11 cellular contexts compared by ENCODE assay signal in the genomic region with DNA sequence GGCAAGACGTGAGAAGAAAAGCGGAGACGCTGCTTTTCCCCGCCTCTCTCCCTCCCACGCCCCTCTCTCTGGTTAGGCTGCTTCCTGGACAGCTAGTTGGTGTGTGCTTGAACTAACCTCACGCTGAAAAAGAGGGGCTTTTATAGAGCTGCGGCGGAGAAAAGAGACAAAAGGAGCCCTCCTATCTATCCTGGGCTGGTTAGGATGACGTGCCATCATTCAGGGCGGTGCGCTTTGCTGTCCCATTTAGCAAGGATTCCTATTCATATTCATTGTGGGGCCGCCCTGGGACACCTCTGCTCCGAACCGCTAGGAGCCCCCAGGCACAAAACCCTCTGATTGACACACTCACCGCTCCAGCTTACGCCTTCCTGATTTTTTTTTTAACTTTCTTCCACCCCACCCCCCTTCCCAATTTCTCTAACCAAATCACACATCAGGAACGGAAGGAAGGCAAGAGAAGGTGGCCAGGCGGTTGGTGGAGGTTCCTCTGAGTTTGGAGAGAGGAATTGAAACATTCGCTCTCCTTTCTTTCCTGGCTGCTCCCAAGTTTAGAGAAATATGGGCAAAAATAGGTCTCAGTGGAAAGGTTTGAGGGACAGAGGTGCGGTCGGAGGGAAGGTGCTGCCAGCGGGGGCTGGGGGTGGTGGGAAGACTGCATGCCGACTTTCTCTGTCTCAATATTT. TPM values are rescaled to one million over a fixed set of nuclear protein-coding genes. Genes with fewer than 3 reads are reported as not detected.
DNase-seq lines count a peak whose midpoint lies in the region; ATAC-seq and TF ChIP-seq lines count a peak whose summit lies in the region.
"Had no signal": no experiment of that assay in that cellular context is flagged by ENCODE, and none has a peak within 500 bp of the region (broad histone marks: within the 10 kb centered on the region; RNA-seq: fewer than 3 reads in every experiment).

A gene (minus strand): TSS at position 114 of the 686 bp plus-strand sequence. CDS start 224 bp downstream, outside the sequence.

- ATAC-seq in effector memory CD8-positive, alpha-beta T cell (replicated peaks) = peak; percentile 47
- ATAC-seq in psoas muscle = no peak
- no peak for ATAC-seq in HG03565 (IDR thresholded peaks at IDR 0.05; ENCODE audit: unreplicated experiment)
- ATAC-seq in PC-3 = no peak
- ATAC-seq: left lobe of liver had no signal

- POLR2A ChIA-PET in PC-3 (lab: Charles Lee; ENCODE audit: unreplicated experiment) = no interaction called here

- no peak within 1 kb of the TSS for H3K27ac ChIP-seq in psoas muscle
- H3K27ac ChIP-seq in PC-3 (ENCODE audit: low read length) = no peak within 1 kb of the TSS

- no peaks in the 10 kb centered on the region for H3K9me3 ChIP-seq in ES-I3 (ENCODE audit: control insufficient read depth, insufficient read depth, low read length)
- no peaks in the 10 kb centered on the region for H3K9me3 ChIP-seq in psoas muscle
- H3K9me3 ChIP-seq in PC-3 (ENCODE audit: low read length) = no peaks in the 10 kb centered on the region

- H3K4me3 Mint-ChIP-seq in T-helper 2 cell treated with Interferon-gamma antibody and Interleukin-4, amounts not matched to agents 5 μg/mL and 100 μg/mL, for 36 hours = peak within 1 kb of the TSS; percentile 54
- peak within 1 kb of the TSS; percentile 49 to 71 for H3K4me3 Mint-ChIP-seq in effector memory CD8-positive, alpha-beta T cell

- peak within 1 kb of the TSS; percentile 72 for H3K27ac Mint-ChIP-seq in T-helper 2 cell treated with Interferon-gamma antibody and Interleukin-4, amounts not matched to agents 5 μg/mL and 100 μg/mL, for 36 hours
- peak within 1 kb of the TSS in 1 of 2 donors; percentile 29 for H3K27ac Mint-ChIP-seq in effector memory CD8-positive, alpha-beta T cell

- TF ChIP-seq CTCF in psoas muscle (IDR thresholded peaks at IDR 0.05) (no peak), PC-3 (conservative IDR thresholded peaks at IDR 0.05; ENCODE audit: low read depth, low read length) (no peak)

- no TSS peak for BruUV-seq in PC-3 (replicated peaks; lab: Mats Ljungman, UMichigan)

- CTCF ChIA-PET in PC-3 (lab: Charles Lee) = no interaction called here

- H3K9me3 Mint-ChIP-seq in T-helper 2 cell treated with Interferon-gamma antibody and Interleukin-4, amounts not matched to agents 5 μg/mL and 100 μg/mL, for 36 hours = no peaks in the 10 kb centered on the region
- no peaks in the 10 kb centered on the region for H3K9me3 Mint-ChIP-seq in effector memory CD8-positive, alpha-beta T cell

- H3F3A ChIP-seq in PC-3 (ENCODE audit: low read length, unreplicated experiment) = no peaks in the 10 kb centered on the region

- in situ Hi-C loops in KBM-7 (cut with MboI; ENCODE audit: low pct_unique_long_range_greater_than_20kb, low sequenced_read_pairs) = no loop called here

- H3K9me2 ChIP-seq in PC-3 (replicated peaks; ENCODE audit: low read length) = no peaks in the 10 kb centered on the region

- H3K4me2 ChIP-seq in PC-3 (ENCODE audit: low read length) = no peak within 1 kb of the TSS

- H3K4me1 ChIP-seq in ES-I3 (ENCODE audit: insufficient read depth, low read length) (peaks cover 28% of the 10 kb centered on the region), psoas muscle (peaks cover 24% of the 10 kb centered on the region), PC-3 (ENCODE audit: insufficient read depth, low read length) (no peaks in the 10 kb centered on the region)

- no peaks in the 10 kb centered on the region for H3K36me3 ChIP-seq in ES-I3 (ENCODE audit: insufficient read depth, low read length)
- H3K36me3 ChIP-seq in psoas muscle (ENCODE audit: insufficient read depth in 1 of 2, low read depth in 1 of 2) = no peaks in the 10 kb centered on the region
- no peaks in the 10 kb centered on the region for H3K36me3 ChIP-seq in PC-3 (ENCODE audit: low read depth, low read length)

- no peak within 1 kb of the TSS for H2AFZ ChIP-seq in PC-3 (ENCODE audit: low read length)

- H3K4me3 ChIP-seq in psoas muscle = peak within 1 kb of the TSS; percentile 46
- no peak within 1 kb of the TSS for H3K4me3 ChIP-seq in PC-3 (ENCODE audit: low read length)

- H3K36me3 Mint-ChIP-seq in T-helper 2 cell treated with Interferon-gamma antibody and Interleukin-4, amounts not matched to agents 5 μg/mL and 100 μg/mL, for 36 hours (ENCODE audit: low read depth) = peaks cover 11% of the 10 kb centered on the region
- peaks cover 26% of the 10 kb centered on the region for H3K36me3 Mint-ChIP-seq in effector memory CD8-positive, alpha-beta T cell (ENCODE audit: insufficient read depth)

- H3K27me3 ChIP-seq in psoas muscle (ENCODE audit: insufficient read depth in 3 of 3, low read length in 2 of 3) (peaks cover 4 to 99% (median 54%) of the 10 kb centered on the region in 3 donors), PC-3 (ENCODE audit: low read length) (peaks cover 49% of the 10 kb centered on the region)

- H3K9ac ChIP-seq in ES-I3 (ENCODE audit: low read depth, low read length) (peak within 1 kb of the TSS; percentile 48; the same call in 1 of the 2 replicates), PC-3 (ENCODE audit: low read length) (no peak within 1 kb of the TSS)

- H3K4me1 Mint-ChIP-seq in T-helper 2 cell treated with Interferon-gamma antibody and Interleukin-4, amounts not matched to agents 5 μg/mL and 100 μg/mL, for 36 hours (ENCODE audit: low read depth) = peaks cover 35% of the 10 kb centered on the region
- H3K4me1 Mint-ChIP-seq in effector memory CD8-positive, alpha-beta T cell (ENCODE audit: low read depth in 2 of 2) = peaks cover 37 to 38% of the 10 kb centered on the region in 2 donors

- no peak for DNase-seq in T-helper 2 cell treated with Interferon-gamma antibody and Interleukin-4, amounts not matched to agents 5 μg/mL and 100 μg/mL, for 36 hours (ENCODE audit: low spot score)
- DNase-seq in effector memory CD8-positive, alpha-beta T cell = no peak
- no peak for DNase-seq in psoas muscle
- no peak for DNase-seq in PC-3
- no peak for DNase-seq in KBM-7
- DNase-seq in NCI-H774 (lab: John Stamatoyannopoulos, UW) = no peak
- DNase-seq: DMS153, NCI-H1048 had no signal

- H3K79me2 ChIP-seq in PC-3 (ENCODE audit: low read length) = no peaks in the 10 kb centered on the region

- WGBS in psoas muscle, 3 donors = 8 to 13% (median 12%) methylated on average over 23 of the region's 23 CpGs

- intact Hi-C loops in psoas muscle (cut with DNase I) (no loop called here), PC-3 (cut with micrococcal nuclease) (no loop called here)

- no peaks in the 10 kb centered on the region for H4K20me1 ChIP-seq in PC-3 (ENCODE audit: low read length)

- peaks cover 95% of the 10 kb centered on the region for H3K27me3 Mint-ChIP-seq in T-helper 2 cell treated with Interferon-gamma antibody and Interleukin-4, amounts not matched to agents 5 μg/mL and 100 μg/mL, for 36 hours (ENCODE audit: low read depth)
- peaks cover 92 to 100% of the 10 kb centered on the region in 2 donors for H3K27me3 Mint-ChIP-seq in effector memory CD8-positive, alpha-beta T cell

RNA-seq across cellular contexts. Expression of the gene that starts here (rescaled TPM):
- total RNA-seq in psoas muscle (not detected), PC-3 (2014; rRNA removed) (not detected in 2 replicates)
- not detected for polyA plus RNA-seq in psoas muscle
- total RNA-seq: left lobe of liver had no signal
